In the genomic region with DNA sequence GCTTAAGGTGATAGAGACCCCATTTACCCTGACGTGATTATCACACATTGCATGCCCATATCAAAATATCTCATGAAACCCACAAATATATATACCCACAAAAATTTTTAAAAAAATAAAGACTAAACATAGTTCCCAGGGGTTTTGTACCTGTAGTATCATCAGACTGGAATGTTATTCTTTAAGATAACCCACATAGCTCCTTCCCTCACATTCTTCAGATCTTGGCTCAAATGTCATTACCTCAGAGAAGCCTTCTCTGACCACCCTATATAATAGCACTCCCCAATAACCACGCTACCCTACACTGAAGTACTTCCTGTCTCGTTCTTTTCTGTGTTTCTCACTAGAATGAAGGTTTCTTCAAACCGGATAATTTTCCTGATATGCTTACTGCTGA, we compare ENCODE assay signal across 31 cellular contexts.
"Had no signal": no experiment of that assay in that cellular context is flagged by ENCODE, and none has a peak within 500 bp of the region (broad histone marks: within the 10 kb centered on the region; RNA-seq: fewer than 3 reads in every experiment).

No MANE protein-coding gene starts in this region.

- H3K27me3 Mint-ChIP-seq: activated CD4-positive, alpha-beta T cell treated with anti-CD3 and anti-CD28 coated beads for 36 hours; activated CD8-positive, alpha-beta memory T cell treated with anti-CD3 and anti-CD28 coated beads, Interleukin-2, amount 10 ng/mL, durations not matched to agents 7 days and 5 days; activated naive CD4-positive, alpha-beta T cell treated with anti-CD3 and anti-CD28 coated beads, Interleukin-2, amount 50 U/mL, for 24 hours; activated naive CD8-positive, alpha-beta T cell treated with anti-CD3 and anti-CD28 coated beads, Interleukin-2, amount 50 U/mL, for 24 hours; dendritic cell treated with granulocyte-macrophage colony-stimulating factor and Interleukin-4, amounts not matched to agents 40 ng/mL and 50 ng/mL, for 4 days; stimulated activated memory B cell treated with anti-CD40 and anti-IgM and Interleukin-4, amounts not matched to agents 10 μg/mL and 1 μg/mL and 100 μg/mL, for 72 hours; stimulated activated naive CD8-positive, alpha-beta T cell treated with anti-CD3 and anti-CD28 coated beads, Interleukin-15, amount 100 ng/mL, for 72 hours had no signal

- H3K27ac ChIP-seq: heart right ventricle, left ventricle myocardium inferior, neutrophil, pancreas, prostate gland, upper lobe of left lung had no signal

- DNase-seq: activated CD4-positive, alpha-beta T cell treated with anti-CD3 and anti-CD28 coated beads for 36 hours; activated CD4-positive, CD25-positive, alpha-beta regulatory T cell; activated CD8-positive, alpha-beta memory T cell treated with anti-CD3 and anti-CD28 coated beads, Interleukin-2, amount 10 ng/mL, durations not matched to agents 7 days and 5 days; activated CD8-positive, alpha-beta T cell treated with anti-CD3 and anti-CD28 coated beads, Interleukin-2, amount 10 ng/mL, durations not matched to agents 7 days and 5 days; activated naive CD8-positive, alpha-beta T cell treated with anti-CD3 and anti-CD28 coated beads, Interleukin-2, amount 50 U/mL, for 24 hours; activated T-cell treated with anti-CD3 and anti-CD28 coated beads, Interleukin-2, amount 50 U/mL, for 48 hours; central memory CD4-positive, alpha-beta T cell; endodermal cell; foreskin fibroblast; heart right ventricle; left ventricle myocardium inferior; nephron progenitor cell; pancreas; retina; small intestine; stimulated activated CD4-positive, alpha-beta T cell treated with anti-CD3 and anti-CD28 coated beads, Interleukin-1b, Interleukin-23, amount 100 ng/mL, for 48 hours; stimulated activated CD4-positive, alpha-beta T cell treated with anti-CD3 and anti-CD28 coated beads, Interleukin-4, amount 100 ng/mL, for 4 hours; stimulated activated CD8-positive, alpha-beta memory T cell treated with anti-CD3 and anti-CD28 coated beads, Interleukin-4, amount 100 ng/mL, for 48 hours; stimulated activated naive CD8-positive, alpha-beta T cell treated with anti-CD3 and anti-CD28 coated beads, Interleukin-15, amount 100 ng/mL, for 72 hours; substantia nigra; T-helper 1 cell; upper lobe of left lung had no signal

- H3K4me3 ChIP-seq: heart right ventricle, left ventricle myocardium inferior, lung, pancreas, prostate gland, upper lobe of left lung had no signal

- H3K36me3 Mint-ChIP-seq: activated CD8-positive, alpha-beta memory T cell treated with anti-CD3 and anti-CD28 coated beads, Interleukin-2, amount 10 ng/mL, durations not matched to agents 7 days and 5 days; activated naive CD4-positive, alpha-beta T cell treated with anti-CD3 and anti-CD28 coated beads, Interleukin-2, amount 50 U/mL, for 24 hours; stimulated activated memory B cell treated with anti-CD40 and anti-IgM and Interleukin-4, amounts not matched to agents 10 μg/mL and 1 μg/mL and 100 μg/mL, for 72 hours had no signal

- H3K36me3 ChIP-seq: heart right ventricle, left ventricle myocardium inferior, neutrophil, pancreas, prostate gland, upper lobe of left lung had no signal

- H3K4me1 ChIP-seq: heart right ventricle, left ventricle myocardium inferior, pancreas, prostate gland, upper lobe of left lung had no signal

- H3K9me3 ChIP-seq: neutrophil, pancreas, prostate gland had no signal

- H3K27ac Mint-ChIP-seq: activated CD4-positive, alpha-beta T cell treated with anti-CD3 and anti-CD28 coated beads for 36 hours; activated CD8-positive, alpha-beta memory T cell treated with anti-CD3 and anti-CD28 coated beads, Interleukin-2, amount 10 ng/mL, durations not matched to agents 7 days and 5 days; activated CD8-positive, alpha-beta T cell treated with anti-CD3 and anti-CD28 coated beads, Interleukin-2, amount 10 ng/mL, durations not matched to agents 7 days and 5 days; activated naive CD4-positive, alpha-beta T cell treated with anti-CD3 and anti-CD28 coated beads, Interleukin-2, amount 50 U/mL, for 24 hours; activated naive CD8-positive, alpha-beta T cell treated with anti-CD3 and anti-CD28 coated beads, Interleukin-2, amount 50 U/mL, for 24 hours; activated T-helper 2 cell treated with anti-CD3 and anti-CD28 coated beads, Interferon-gamma antibody, Interleukin-2, Interleukin-4, amounts not matched to agents 10 μg/mL and 5 μg/mL and 100 μg/mL, durations not matched to agents 14 hours and 24 hours and 36 hours; dendritic cell treated with granulocyte-macrophage colony-stimulating factor and Interleukin-4, amounts not matched to agents 40 ng/mL and 50 ng/mL, for 4 days; endodermal cell; nephron progenitor cell; stimulated activated memory B cell treated with anti-CD40 and anti-IgM and Interleukin-4, amounts not matched to agents 10 μg/mL and 1 μg/mL and 100 μg/mL, for 72 hours; stimulated activated naive CD8-positive, alpha-beta T cell treated with anti-CD3 and anti-CD28 coated beads, Interleukin-15, amount 100 ng/mL, for 72 hours; T-helper 2 cell treated with Interferon-gamma antibody and Interleukin-4, amounts not matched to agents 5 μg/mL and 100 μg/mL, for 36 hours had no signal

- FAIRE-seq: islet of Langerhans, pancreas, small intestine had no signal

- H3K4me1 Mint-ChIP-seq: activated CD4-positive, alpha-beta T cell treated with anti-CD3 and anti-CD28 coated beads for 36 hours; activated CD8-positive, alpha-beta memory T cell treated with anti-CD3 and anti-CD28 coated beads, Interleukin-2, amount 10 ng/mL, durations not matched to agents 7 days and 5 days; activated naive CD4-positive, alpha-beta T cell treated with anti-CD3 and anti-CD28 coated beads, Interleukin-2, amount 50 U/mL, for 24 hours; activated naive CD8-positive, alpha-beta T cell treated with anti-CD3 and anti-CD28 coated beads, Interleukin-2, amount 50 U/mL, for 24 hours; endodermal cell; nephron progenitor cell; stimulated activated memory B cell treated with anti-CD40 and anti-IgM and Interleukin-4, amounts not matched to agents 10 μg/mL and 1 μg/mL and 100 μg/mL, for 72 hours; stimulated activated naive CD8-positive, alpha-beta T cell treated with anti-CD3 and anti-CD28 coated beads, Interleukin-15, amount 100 ng/mL, for 72 hours had no signal

- H3K27me3 ChIP-seq: heart right ventricle, neutrophil, pancreas, upper lobe of left lung had no signal

- H3K4me3 Mint-ChIP-seq: activated CD4-positive, alpha-beta T cell treated with anti-CD3 and anti-CD28 coated beads for 36 hours; activated CD8-positive, alpha-beta memory T cell treated with anti-CD3 and anti-CD28 coated beads, Interleukin-2, amount 10 ng/mL, durations not matched to agents 7 days and 5 days; activated CD8-positive, alpha-beta T cell treated with anti-CD3 and anti-CD28 coated beads, Interleukin-2, amount 10 ng/mL, durations not matched to agents 7 days and 5 days; activated naive CD4-positive, alpha-beta T cell treated with anti-CD3 and anti-CD28 coated beads, Interleukin-2, amount 50 U/mL, for 24 hours; activated naive CD8-positive, alpha-beta T cell treated with anti-CD3 and anti-CD28 coated beads, Interleukin-2, amount 50 U/mL, for 24 hours; dendritic cell treated with granulocyte-macrophage colony-stimulating factor and Interleukin-4, amounts not matched to agents 40 ng/mL and 50 ng/mL, for 4 days; endodermal cell; nephron progenitor cell; stimulated activated memory B cell treated with anti-CD40 and anti-IgM and Interleukin-4, amounts not matched to agents 10 μg/mL and 1 μg/mL and 100 μg/mL, for 72 hours; stimulated activated naive CD8-positive, alpha-beta T cell treated with anti-CD3 and anti-CD28 coated beads, Interleukin-15, amount 100 ng/mL, for 72 hours; T-helper 2 cell treated with Interferon-gamma antibody and Interleukin-4, amounts not matched to agents 5 μg/mL and 100 μg/mL, for 36 hours had no signal
